8 cellular contexts compared by ENCODE assay signal in the genomic region with DNA sequence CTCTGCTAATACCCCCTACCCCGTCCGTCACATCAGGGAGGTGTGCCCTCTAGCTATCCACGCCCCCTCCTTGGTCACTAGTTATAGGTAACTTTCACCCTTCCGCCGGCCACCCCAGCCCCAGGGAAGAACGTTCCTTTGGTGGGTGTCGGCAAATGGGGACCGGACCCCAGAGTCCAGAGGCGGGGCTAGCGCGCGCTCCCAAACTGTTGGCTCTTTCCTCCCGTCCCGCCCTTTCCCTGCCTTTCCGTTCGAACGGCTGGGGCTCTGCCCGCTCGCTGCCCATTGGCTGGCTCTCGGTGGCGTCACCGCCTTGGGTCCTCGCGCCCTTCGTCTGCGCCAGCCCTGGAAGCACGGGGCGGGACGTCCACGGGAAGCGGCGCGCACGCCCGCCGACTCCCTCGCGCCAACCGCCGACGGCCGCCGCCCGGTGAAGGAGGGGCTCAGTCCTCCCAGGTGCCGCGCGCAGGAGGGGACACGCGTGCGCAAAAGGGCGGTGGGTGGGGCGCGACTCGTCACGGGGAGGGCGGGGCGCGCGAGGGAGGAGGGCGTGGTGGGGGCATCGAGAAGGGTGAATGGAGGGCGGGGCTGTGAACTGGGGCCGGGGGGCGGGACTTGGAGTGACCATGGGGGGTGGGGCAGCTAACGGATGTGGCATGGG. TPM values are rescaled to one million over a fixed set of nuclear protein-coding genes. Genes with fewer than 3 reads are reported as not detected.
A peak's percentile ranks its signal among the peaks of the same experiment; 100 is the strongest.
DNase-seq lines count a peak whose midpoint lies in the region; ATAC-seq, FAIRE-seq and TF ChIP-seq lines count a peak whose summit lies in the region.

No MANE protein-coding gene starts in this region.

- peak overlapping the region; percentile 85 for H3K27ac ChIP-seq in SU-DHL-6 (ENCODE audit: low read depth, low read length)
- peak overlapping the region; percentile 95 for H3K27ac ChIP-seq in cardiac muscle cell
- H3K27ac ChIP-seq in trophoblast cell (ENCODE audit: low read depth, low read length) = peak overlapping the region; percentile 90
- peak overlapping the region; percentile 94 to 100 (median 100) for H3K27ac ChIP-seq in tibial nerve

- peaks cover 68% of the 10 kb centered on the region for H3F3A ChIP-seq in SU-DHL-6 (ENCODE audit: insufficient read depth)

- H4K8ac ChIP-seq in trophoblast cell (ENCODE audit: low read depth, low read length) = peak overlapping the region; percentile 57

- H4K12ac ChIP-seq in trophoblast cell (ENCODE audit: low read depth, low read length) = no peak overlapping the region

- H3K27me3 ChIP-seq in SU-DHL-6 (ENCODE audit: low read length) (no peaks in the 10 kb centered on the region), cardiac muscle cell (no peaks in the 10 kb centered on the region), trophoblast cell (ENCODE audit: insufficient read depth, low read length) (no peaks in the 10 kb centered on the region), tibial nerve (no peaks in the 10 kb centered on the region)

- H3K79me2 ChIP-seq in SU-DHL-6 (ENCODE audit: insufficient read depth, low read length) (no peaks in the 10 kb centered on the region), trophoblast cell (ENCODE audit: control insufficient read depth, insufficient read depth, low read length, poor library complexity) (peaks cover 6% of the 10 kb centered on the region)

- H3K9ac ChIP-seq in SU-DHL-6 (ENCODE audit: low read length) (peak overlapping the region; percentile 79), trophoblast cell (ENCODE audit: low read length) (peak overlapping the region; percentile 28)

- peak; percentile 81 for TF ChIP-seq EP300 in tibial nerve (IDR thresholded peaks at IDR 0.05)

- peaks cover 10% of the 10 kb centered on the region for H3K79me1 ChIP-seq in trophoblast cell (ENCODE audit: low read length)

- H3K9me2 ChIP-seq in SU-DHL-6 (replicated peaks; ENCODE audit: insufficient read depth, low read length) = no peaks in the 10 kb centered on the region

- H3K4me3 ChIP-seq in SU-DHL-6 (ENCODE audit: insufficient read depth, low read length, poor library complexity, severe bottlenecking) (peak overlapping the region; percentile 72), cardiac muscle cell (peak overlapping the region; percentile 97), trophoblast cell (ENCODE audit: low read depth, low read length) (peak overlapping the region; percentile 62), tibial nerve (peak overlapping the region; percentile 69 to 100 (median 100))

- no CpG with 5 or more reads among the region's 65 CpGs for WGBS in trophoblast cell (ENCODE audit: extremely low coverage, insufficient coverage, insufficient read length)
- 0% methylated on average over 31 to 32 of the region's 65 CpGs for WGBS in tibial nerve, 2 donors

- no peaks in the 10 kb centered on the region for H3K27me3 Mint-ChIP-seq in activated naive CD8-positive, alpha-beta T cell treated with anti-CD3 and anti-CD28 coated beads, Interleukin-2, amount 50 U/mL, for 24 hours

- H3K4me2 ChIP-seq in SU-DHL-6 (ENCODE audit: low read depth, low read length, poor library complexity, severe bottlenecking) (peak overlapping the region; percentile 90), trophoblast cell (ENCODE audit: low read length) (peak overlapping the region; percentile 83)

- peaks cover 38% of the 10 kb centered on the region for H3K4me1 Mint-ChIP-seq in activated naive CD8-positive, alpha-beta T cell treated with anti-CD3 and anti-CD28 coated beads, Interleukin-2, amount 50 U/mL, for 24 hours

- no peak overlapping the region for H2AK5ac ChIP-seq in trophoblast cell (ENCODE audit: low read length)

- no peak overlapping the region for H3K23ac ChIP-seq in trophoblast cell (ENCODE audit: low read length)

- peaks cover 29% of the 10 kb centered on the region for H3K36me3 Mint-ChIP-seq in activated naive CD8-positive, alpha-beta T cell treated with anti-CD3 and anti-CD28 coated beads, Interleukin-2, amount 50 U/mL, for 24 hours (ENCODE audit: low read depth)

- TF ChIP-seq CTCF in SU-DHL-6 (IDR thresholded peaks at IDR 0.05; ENCODE audit: insufficient read depth, low read length, poor library complexity, severe bottlenecking) (no peak), cardiac muscle cell (IDR thresholded peaks at IDR 0.05; ENCODE audit: low read depth, low read length) (no peak), tibial nerve (IDR thresholded peaks at IDR 0.05) (peak in 1 of 5 experiments; percentile 22)

- H4K91ac ChIP-seq in trophoblast cell (ENCODE audit: low read depth, low read length) = peak overlapping the region; percentile 85

- H3K4me1 ChIP-seq in cardiac muscle cell (ENCODE audit: low read depth) = no peaks in the 10 kb centered on the region
- peaks cover 2 to 6% of the 10 kb centered on the region in 2 experiments for H3K4me1 ChIP-seq in trophoblast cell (ENCODE audit: control insufficient read depth in 1 of 2, insufficient read depth in 2 of 2, low read length in 2 of 2)
- peaks cover 0 to 44% (median 9%) of the 10 kb centered on the region in 4 donors for H3K4me1 ChIP-seq in tibial nerve

- H3K4me3 Mint-ChIP-seq in activated naive CD8-positive, alpha-beta T cell treated with anti-CD3 and anti-CD28 coated beads, Interleukin-2, amount 50 U/mL, for 24 hours = peak overlapping the region; percentile 89

- H3K9me3 Mint-ChIP-seq in activated naive CD8-positive, alpha-beta T cell treated with anti-CD3 and anti-CD28 coated beads, Interleukin-2, amount 50 U/mL, for 24 hours = no peaks in the 10 kb centered on the region

- H4K20me1 ChIP-seq in SU-DHL-6 (ENCODE audit: low read depth, low read length) = no peaks in the 10 kb centered on the region

- FAIRE-seq in GM12891 (lab: Jason Lieb, UNC) = peak; percentile 99

- H2BK120ac ChIP-seq in trophoblast cell (ENCODE audit: insufficient read depth, low read length, poor library complexity) = no peak overlapping the region

- TF ChIP-seq POLR2A in GM12891 (IDR thresholded peaks at IDR 0.05; ENCODE audit: low read depth, low read length) = no peak
- TF ChIP-seq POLR2A in tibial nerve (IDR thresholded peaks at IDR 0.05) = peak; percentile 32 to 88

- peak overlapping the region; percentile 96 for H3K27ac Mint-ChIP-seq in activated naive CD8-positive, alpha-beta T cell treated with anti-CD3 and anti-CD28 coated beads, Interleukin-2, amount 50 U/mL, for 24 hours

- peak; percentile 97 for DNase-seq in GM12891 (ENCODE audit: insufficient read length, low spot score)
- DNase-seq in NCI-H1417 treated with DMSO at 0.1 percent for 48 hours (lab: John Stamatoyannopoulos, UW) = peak; percentile 92
- peak; percentile 96 for DNase-seq in activated naive CD8-positive, alpha-beta T cell treated with anti-CD3 and anti-CD28 coated beads, Interleukin-2, amount 50 U/mL, for 24 hours
- peak; percentile 99 for DNase-seq in cardiac muscle cell (ENCODE audit: low read depth in 1 of 2, low spot score in 1 of 2)
- peak; percentile 98 to 99 for DNase-seq in trophoblast cell
- DNase-seq in tibial nerve (ENCODE audit: low spot score in 2 of 2) = peak; percentile 91 to 97

- peak overlapping the region; percentile 47 for H3K14ac ChIP-seq in trophoblast cell (ENCODE audit: low read length)

- no peak overlapping the region for H3K4ac ChIP-seq in trophoblast cell (ENCODE audit: low read depth, low read length)

- no peak overlapping the region for H2BK12ac ChIP-seq in trophoblast cell (ENCODE audit: low read length)

- peak overlapping the region; percentile 22 for H3K18ac ChIP-seq in trophoblast cell (ENCODE audit: low read length)

- H3K9me3 ChIP-seq in SU-DHL-6 (ENCODE audit: insufficient read depth, low read length) (no peaks in the 10 kb centered on the region), cardiac muscle cell (ENCODE audit: low read depth) (no peaks in the 10 kb centered on the region), trophoblast cell (ENCODE audit: insufficient read depth, low read depth, low read length) (no peaks in the 10 kb centered on the region), tibial nerve (no peaks in the 10 kb centered on the region)

- peak overlapping the region; percentile 5 for H2BK5ac ChIP-seq in trophoblast cell (ENCODE audit: low read depth, low read length, poor library complexity)

- H2AFZ ChIP-seq in SU-DHL-6 (ENCODE audit: low read depth, low read length, severe bottlenecking) (peak overlapping the region; percentile 35), trophoblast cell (ENCODE audit: insufficient read depth, low read length, poor library complexity) (no peak overlapping the region)

- peaks cover 15% of the 10 kb centered on the region; the same call in 1 of the 2 replicates for H3K36me3 ChIP-seq in SU-DHL-6 (ENCODE audit: low read length)
- H3K36me3 ChIP-seq in cardiac muscle cell = peaks cover 17% of the 10 kb centered on the region
- peaks cover 49 to 51% of the 10 kb centered on the region in 2 experiments for H3K36me3 ChIP-seq in trophoblast cell (ENCODE audit: control insufficient read depth in 1 of 2, insufficient read depth in 2 of 2, low read length in 2 of 2)
- peaks cover 0 to 30% (median 16%) of the 10 kb centered on the region in 3 donors for H3K36me3 ChIP-seq in tibial nerve

- ATAC-seq in HG02798 (IDR thresholded peaks at IDR 0.05; ENCODE audit: poor library complexity, unreplicated experiment) = peak; percentile 90
- ATAC-seq in activated naive CD8-positive, alpha-beta T cell treated with anti-CD3 and anti-CD28 coated beads, Interleukin-2, amount 50 U/mL, for 24 hours = peak; percentile 93

TF ChIP-seq in GM12891, 5 proteins besides CTCF, POLR2A, EP300 and RAD21 (continues in another document):
- TF ChIP-seq POLR2AphosphoS5 (IDR thresholded peaks at IDR 0.05; ENCODE audit: low read depth, low read length) = peak; percentile 68; the same call in 1 of the 2 replicates

RNA-seq across cellular contexts. Expression of gene PHF1, which starts 0.6 kb away (rescaled TPM):
- 23.5 TPM for polyA plus RNA-seq in GM12891 (2012; ENCODE audit: low read depth, missing spikeins)
- total RNA-seq in cardiac muscle cell (61.9 and 116 TPM in 2 replicates), tibial nerve (100 to 1,000 TPM in 1 of 4 donors, 10 to 100 TPM in 3; 63.3 to 101 (median 83.3) TPM)
- 34.5 and 62.1 TPM in 2 replicates for polyA plus RNA-seq in cardiac muscle cell
- 42.6 and 42.7 TPM in 2 replicates for polyA plus RNA-seq in trophoblast cell (2013)

RNA-seq across cellular contexts. Expression of gene CUTA, which starts 7.7 kb away (rescaled TPM):
- 237 TPM for polyA plus RNA-seq in GM12891 (2012; ENCODE audit: low read depth, missing spikeins)
- total RNA-seq in cardiac muscle cell (304 and 348 TPM in 2 replicates), tibial nerve (100 to 1,000 TPM; 110 to 161 (median 154) TPM)
- 426 and 501 TPM in 2 replicates for polyA plus RNA-seq in cardiac muscle cell
- polyA plus RNA-seq in trophoblast cell (2013) = 201 and 213 TPM in 2 replicates

RNA-seq across cellular contexts. Expression of gene SYNGAP1, which starts 9.7 kb away (rescaled TPM):
- polyA plus RNA-seq in GM12891 (2012; ENCODE audit: low read depth, missing spikeins) = 10.4 TPM
- total RNA-seq in cardiac muscle cell = 14.9 and 20.2 TPM in 2 replicates
- 6.8 and 10.5 TPM in 2 replicates for polyA plus RNA-seq in cardiac muscle cell
- polyA plus RNA-seq in trophoblast cell (2013) = 11.3 and 23.2 TPM in 2 replicates
- 10 to 100 TPM; 13.0 to 29.7 (median 19.2) TPM for total RNA-seq in tibial nerve

RNA-seq across cellular contexts. Expression of gene KIFC1, which starts 18.6 kb away (rescaled TPM):
- polyA plus RNA-seq in GM12891 (2012; ENCODE audit: low read depth, missing spikeins) = 29.0 TPM
- total RNA-seq in cardiac muscle cell (14.0 and 69.2 TPM in 2 replicates), tibial nerve (1 to 10 TPM in 3 of 4 donors, under 1 TPM in 1; 0.42 to 3.6 (median 2.1) TPM)
- 9.4 and 33.3 TPM in 2 replicates for polyA plus RNA-seq in cardiac muscle cell
- polyA plus RNA-seq in trophoblast cell (2013) = 66.1 and 66.6 TPM in 2 replicates

RNA-seq across cellular contexts. Expression of gene ZBTB9, which starts 44.2 kb away (rescaled TPM):
- polyA plus RNA-seq in GM12891 (2012; ENCODE audit: low read depth, missing spikeins) = 4.1 TPM
- total RNA-seq in cardiac muscle cell (5.5 and 7.8 TPM in 2 replicates), tibial nerve (1 to 10 TPM; 3.1 to 3.7 (median 3.4) TPM)
- polyA plus RNA-seq in cardiac muscle cell = 9.5 and 11.2 TPM in 2 replicates
- polyA plus RNA-seq in trophoblast cell (2013) = 5.7 and 6.1 TPM in 2 replicates

Comparison
In these comparisons a context has a peak if more than half of its experiments do, and no peak if none do; other contexts are left out.
1. Peak in every context shown above with its lines: DNase-seq, ATAC-seq, H3K4me3 ChIP-seq and H3K27ac ChIP-seq.